In the genomic region with DNA sequence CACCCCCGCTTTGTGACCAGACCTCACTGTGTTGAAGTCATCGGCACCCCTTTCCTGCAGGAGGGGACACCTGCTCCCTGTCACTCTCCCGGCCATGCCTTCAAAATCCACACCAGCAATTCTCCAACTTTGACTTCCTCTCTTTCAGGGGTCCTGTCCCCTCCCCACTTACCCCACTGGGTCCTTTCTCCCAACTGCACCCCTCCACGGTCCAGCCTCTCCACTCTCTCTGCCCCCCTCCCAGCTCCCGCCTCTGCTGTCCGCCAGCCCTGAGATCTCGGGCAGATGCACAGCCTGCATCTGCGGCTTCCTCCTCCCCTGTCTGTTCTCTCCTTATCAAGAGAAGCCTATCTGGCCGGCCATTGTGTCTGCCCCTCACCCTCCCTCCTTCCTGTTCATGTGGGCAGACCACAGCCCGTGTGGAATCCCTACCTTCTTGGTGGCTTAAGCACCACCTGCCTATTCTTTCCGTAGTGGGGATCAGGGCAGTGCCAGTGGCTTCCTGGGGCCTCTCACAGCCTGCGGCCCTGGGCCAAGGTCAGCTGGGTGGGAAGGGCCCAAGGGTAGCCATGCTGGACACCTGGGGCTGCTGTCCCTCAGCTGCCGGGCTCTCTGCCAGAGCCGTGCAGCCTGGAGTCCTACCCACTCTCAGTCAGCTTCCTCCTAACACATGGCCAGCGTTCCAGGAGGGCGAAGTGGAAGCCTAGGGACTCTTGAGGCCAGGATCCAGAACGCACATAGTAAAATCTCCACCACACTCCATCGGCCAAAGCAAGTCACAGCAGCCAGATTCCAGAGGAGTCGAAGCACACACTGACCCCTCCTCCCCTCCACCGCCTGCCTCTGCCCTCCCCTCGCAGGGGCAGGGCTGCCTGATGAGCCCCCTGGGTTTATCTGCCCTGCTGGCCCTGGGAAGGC, we compare ENCODE assay signal across 9 cellular contexts. TPM values are rescaled to one million over a fixed set of nuclear protein-coding genes. Genes with fewer than 3 reads are reported as not detected.
DNase-seq lines count a peak whose midpoint lies in the region; ATAC-seq and TF ChIP-seq lines count a peak whose summit lies in the region.
"Had no signal": no experiment of that assay in that cellular context is flagged by ENCODE, and none has a peak within 500 bp of the region (broad histone marks: within the 10 kb centered on the region; RNA-seq: fewer than 3 reads in every experiment).

No MANE protein-coding gene starts in this region.

- intact Hi-C loops in Right ventricle myocardium inferior (cut with DNase I): no loop called here
- intact Hi-C loops in cardiac septum (cut with DNase I): no loop called here

- H3K27me3 Mint-ChIP-seq in WTC11 (ENCODE audit: low read depth): peaks cover 82% of the 10 kb centered on the region

- POLR2A ChIA-PET in WTC11 (lab: Charles Lee): no interaction called here

- TF ChIP-seq CTCF in WTC11 (IDR thresholded peaks at IDR 0.05): no peak

- H3K4me3 Mint-ChIP-seq in WTC11: no peak overlapping the region

- DNase-seq in Right ventricle myocardium inferior (ENCODE audit: missing footprints) (peak; percentile 64), cardiac septum (ENCODE audit: low spot score) (no peak), WTC11 (ENCODE audit: low spot score) (no peak), kidney glomerular epithelial cell (lab: John Stamatoyannopoulos, UW) (peak; percentile 38), ureter (ENCODE audit: low spot score) (peak; percentile 44), MV-4-11 (lab: John Stamatoyannopoulos, UW) (no peak), DMS114 treated with DMSO at 0.1 percent for 48 hours (lab: John Stamatoyannopoulos, UW; ENCODE audit: unreplicated experiment) (no peak)
- DNase-seq: Karpas-422 had no signal

- H3K9me3 Mint-ChIP-seq in WTC11: no peaks in the 10 kb centered on the region

- H3K27ac Mint-ChIP-seq in WTC11: no peak overlapping the region; the same call in 1 of the 2 replicates

- ATAC-seq in Right ventricle myocardium inferior (peak; percentile 32), WTC11 (peak; percentile 41), HG02970 (IDR thresholded peaks at IDR 0.05; ENCODE audit: low FRiP score, unreplicated experiment) (no peak)

- no peaks in the 10 kb centered on the region for H3K36me3 Mint-ChIP-seq in WTC11

- CTCF ChIA-PET in WTC11 (lab: Charles Lee): interaction anchor here (1.0 to 3.1 kb wide), 6 partner anchors 9 to 59 kb away, joined by 3 to 8 read pairs (median 4); partner anchors contain the start of gene ISG15

- H3K4me1 Mint-ChIP-seq in WTC11: peaks cover 14% of the 10 kb centered on the region

TF ChIP-seq in WTC11, 78 proteins besides CTCF, POLR2A, EP300 and RAD21:
- TF ChIP-seq CBFB (CRISPR knock-in tag; IDR thresholded peaks at IDR 0.05; ENCODE audit: low read depth) (no peak), GABPB1 (CRISPR knock-in tag; IDR thresholded peaks at IDR 0.05) (0 out of 2 replicates have a peak, but pooled peaks have one; percentile 16), ZNF121 (CRISPR knock-in tag; IDR thresholded peaks at IDR 0.05) (no peak)
- TF ChIP-seq, protein P1, sequence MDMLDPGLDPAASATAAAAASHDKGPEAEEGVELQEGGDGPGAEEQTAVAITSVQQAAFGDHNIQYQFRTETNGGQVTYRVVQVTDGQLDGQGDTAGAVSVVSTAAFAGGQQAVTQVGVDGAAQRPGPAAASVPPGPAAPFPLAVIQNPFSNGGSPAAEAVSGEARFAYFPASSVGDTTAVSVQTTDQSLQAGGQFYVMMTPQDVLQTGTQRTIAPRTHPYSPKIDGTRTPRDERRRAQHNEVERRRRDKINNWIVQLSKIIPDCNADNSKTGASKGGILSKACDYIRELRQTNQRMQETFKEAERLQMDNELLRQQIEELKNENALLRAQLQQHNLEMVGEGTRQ (CRISPR knock-in tag; IDR thresholded peaks at IDR 0.05): no peak
- TF ChIP-seq, protein P2, sequence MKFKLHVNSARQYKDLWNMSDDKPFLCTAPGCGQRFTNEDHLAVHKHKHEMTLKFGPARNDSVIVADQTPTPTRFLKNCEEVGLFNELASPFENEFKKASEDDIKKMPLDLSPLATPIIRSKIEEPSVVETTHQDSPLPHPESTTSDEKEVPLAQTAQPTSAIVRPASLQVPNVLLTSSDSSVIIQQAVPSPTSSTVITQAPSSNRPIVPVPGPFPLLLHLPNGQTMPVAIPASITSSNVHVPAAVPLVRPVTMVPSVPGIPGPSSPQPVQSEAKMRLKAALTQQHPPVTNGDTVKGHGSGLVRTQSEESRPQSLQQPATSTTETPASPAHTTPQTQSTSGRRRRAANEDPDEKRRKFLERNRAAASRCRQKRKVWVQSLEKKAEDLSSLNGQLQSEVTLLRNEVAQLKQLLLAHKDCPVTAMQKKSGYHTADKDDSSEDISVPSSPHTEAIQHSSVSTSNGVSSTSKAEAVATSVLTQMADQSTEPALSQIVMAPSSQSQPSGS (CRISPR knock-in tag; IDR thresholded peaks at IDR 0.05; ENCODE audit: borderline replicate concordance, low read depth): no peak

RNA-seq across cellular contexts. Expression of gene HES4, which starts 5.1 kb away (rescaled TPM):
- total RNA-seq in Right ventricle myocardium inferior (36.7 TPM), cardiac septum (56.5 TPM), WTC11 (2021) (4.5 to 10.7 TPM (median 8.3 TPM) in 3 replicates), ureter (63.6 TPM)

RNA-seq across cellular contexts. Expression of gene ISG15, which starts 8.3 kb away (rescaled TPM):
- total RNA-seq in Right ventricle myocardium inferior (19.2 TPM), cardiac septum (18.2 TPM), WTC11 (2021) (29.5 to 38.3 TPM (median 36.1 TPM) in 3 replicates), ureter (14.9 TPM)

RNA-seq across cellular contexts. Expression of gene AGRN, which starts 14.9 kb away (rescaled TPM):
- total RNA-seq in Right ventricle myocardium inferior (14.1 TPM), cardiac septum (27.0 TPM), WTC11 (2021) (184 to 198 TPM (median 186 TPM) in 3 replicates), ureter (227 TPM)

RNA-seq across cellular contexts. Expression of gene PERM1, which starts 23.1 kb away (rescaled TPM):
- 174 TPM for total RNA-seq in Right ventricle myocardium inferior
- 50.1 TPM for total RNA-seq in cardiac septum
- total RNA-seq in WTC11 (2021): not detected in 3 replicates
- 0.10 TPM for total RNA-seq in ureter

RNA-seq across cellular contexts. Expression of gene PLEKHN1, which starts 38.8 kb away (rescaled TPM):
- total RNA-seq in Right ventricle myocardium inferior: not detected
- total RNA-seq in cardiac septum: not detected
- 2.9 to 3.4 TPM (median 3.0 TPM) in 3 replicates for total RNA-seq in WTC11 (2021)
- 28.5 TPM for total RNA-seq in ureter

Comparison
In these comparisons a context has a peak if more than half of its experiments do, and no peak if none do; other contexts are left out.
1. DNase-seq: peak in Right ventricle myocardium inferior (single experiment), kidney glomerular epithelial cell (single experiment) and ureter (single experiment); none in cardiac septum (single experiment), WTC11 (single experiment), MV-4-11 (single experiment) and DMS114 treated with DMSO at 0.1 percent for 48 hours (single experiment).